In the genomic region with DNA sequence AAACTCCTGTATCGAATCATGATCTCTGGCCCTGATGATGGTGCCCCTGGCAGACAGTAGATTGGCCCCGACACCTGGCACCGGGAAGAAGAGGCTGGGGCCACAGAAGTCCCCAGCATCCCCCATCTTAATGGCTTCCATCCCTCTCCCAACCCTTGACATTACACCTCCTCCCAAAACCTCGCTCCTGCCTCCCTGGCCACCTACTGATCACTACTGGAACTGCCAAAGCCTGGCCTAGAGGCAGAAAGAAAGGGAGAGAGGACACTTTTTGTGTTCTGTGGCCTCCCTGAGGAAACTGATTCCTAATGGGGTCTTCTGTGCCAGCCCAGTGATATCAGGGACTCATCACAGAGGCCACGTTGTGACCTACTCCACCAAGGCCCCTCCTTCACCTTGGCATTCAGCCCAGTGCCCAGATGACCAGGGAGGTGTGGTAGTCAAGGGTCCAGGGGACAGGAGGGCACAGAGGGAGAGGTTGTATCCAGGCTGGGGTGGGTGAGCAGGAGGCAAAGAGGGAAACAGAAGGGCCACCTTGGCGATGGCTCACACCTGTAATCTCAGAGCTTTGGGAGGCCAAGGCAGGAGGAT, we compare ENCODE assay signal across 1 cellular context.
TF ChIP-seq lines count a peak whose summit lies in the region.

No MANE protein-coding gene starts in this region.

TF ChIP-seq in HCT116, 20 proteins besides CTCF, POLR2A, EP300 and RAD21 (continued from another document):
- TF ChIP-seq REST (IDR thresholded peaks at IDR 0.05; ENCODE audit: low read depth): no peak
- TF ChIP-seq JUND (IDR thresholded peaks at IDR 0.05): no peak
- no peak for TF ChIP-seq ZFX (IDR thresholded peaks at IDR 0.05)
- no peak for TF ChIP-seq EGR1 (IDR thresholded peaks at IDR 0.05; ENCODE audit: low read depth)
- TF ChIP-seq EZH2 (IDR thresholded peaks at IDR 0.05): no peak
